In the genomic region with DNA sequence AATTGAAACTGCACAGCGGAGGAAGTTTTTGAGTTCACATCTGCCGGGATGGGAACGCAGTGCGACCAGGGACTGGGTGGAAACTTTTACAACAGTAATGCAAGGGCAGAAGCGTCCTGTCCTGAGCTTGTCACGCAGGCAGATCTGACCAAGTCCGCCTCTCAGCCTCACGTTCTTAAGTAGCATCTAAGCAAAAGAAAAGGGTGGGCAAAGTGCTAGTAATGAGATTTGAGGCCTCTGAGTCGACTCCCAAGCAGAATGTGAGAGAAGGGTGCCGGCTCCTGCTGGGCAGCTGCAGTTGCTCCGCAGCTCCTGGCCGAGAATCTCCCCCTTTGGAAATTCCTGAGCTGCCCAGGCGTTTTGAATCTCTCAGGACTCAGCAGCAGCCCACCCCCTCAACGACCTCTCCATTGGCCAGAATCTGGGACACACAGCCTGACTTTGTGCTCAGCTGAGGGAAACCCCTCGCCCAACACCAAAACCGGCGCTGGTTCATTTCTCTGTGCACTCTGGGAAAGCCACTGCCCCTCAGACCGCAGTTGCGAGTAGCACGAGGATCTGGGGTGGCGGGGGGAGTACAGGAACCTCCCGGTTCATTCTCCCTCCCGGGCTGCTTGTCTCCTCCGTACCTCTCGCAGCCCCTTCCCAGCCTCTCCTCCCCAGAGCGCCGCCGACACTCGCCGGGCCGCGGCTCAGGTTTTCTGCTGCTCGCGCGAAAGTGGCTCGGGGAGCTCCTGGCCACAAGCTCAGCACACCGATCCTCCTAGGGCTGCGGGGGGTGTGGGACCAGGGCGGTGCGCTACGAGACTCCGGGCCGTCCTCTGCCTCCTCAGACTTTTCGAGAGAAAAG, we compare ENCODE assay signal across 7 cellular contexts. TPM values are rescaled to one million over a fixed set of nuclear protein-coding genes. Genes with fewer than 3 reads are reported as not detected.
A peak's percentile ranks its signal among the peaks of the same experiment; 100 is the strongest.
DNase-seq lines count a peak whose midpoint lies in the region; ATAC-seq and TF ChIP-seq lines count a peak whose summit lies in the region.

No MANE protein-coding gene starts in this region.

- H3K4me1 Mint-ChIP-seq in glutamatergic neuron (ENCODE audit: low read depth, unreplicated experiment), result peaks cover 12% of the 10 kb centered on the region

- H3K27me3 ChIP-seq in NT2/D1 (ENCODE audit: insufficient read depth, insufficient read length) (peaks cover 28% of the 10 kb centered on the region), parathyroid adenoma (ENCODE audit: control insufficient read depth, insufficient read depth, low read length) (no peaks in the 10 kb centered on the region), vagina (no peaks in the 10 kb centered on the region)

- peak overlapping the region; percentile 78 for H3K27ac ChIP-seq in parathyroid adenoma
- H3K27ac ChIP-seq in vagina, result peak overlapping the region; percentile 75

- peak overlapping the region; percentile 48 for H3K4me3 ChIP-seq in NT2/D1 (ENCODE audit: insufficient read length, low read depth)
- peak overlapping the region; percentile 76 for H3K4me3 ChIP-seq in parathyroid adenoma (ENCODE audit: low read depth, low read length)
- H3K4me3 ChIP-seq in vagina, result peak overlapping the region; percentile 57 to 74

- no peaks in the 10 kb centered on the region for H3K79me2 ChIP-seq in parathyroid adenoma

- DNase-seq in NT2/D1 (ENCODE audit: low read depth, low spot score) (no peak), activated gamma-delta T cell (lab: John Stamatoyannopoulos, UW) (peak; percentile 32), glutamatergic neuron (peak; percentile 40), vagina (ENCODE audit: extremely low spot score in 2 of 2) (peak in 1 of 2 donors; percentile 89)

- peak; percentile 61 for ATAC-seq in GM18517 (IDR thresholded peaks at IDR 0.05; ENCODE audit: unreplicated experiment)
- ATAC-seq in HG02759 (IDR thresholded peaks at IDR 0.05; ENCODE audit: unreplicated experiment), result peak; percentile 68

- H3K36me3 ChIP-seq in NT2/D1 (ENCODE audit: insufficient read depth, insufficient read length, low read length), result peaks cover 22% of the 10 kb centered on the region
- H3K36me3 ChIP-seq in parathyroid adenoma (ENCODE audit: control insufficient read depth, insufficient read depth, low read length), result no peaks in the 10 kb centered on the region
- no peaks in the 10 kb centered on the region for H3K36me3 ChIP-seq in vagina

- H3K4me3 Mint-ChIP-seq in glutamatergic neuron (ENCODE audit: unreplicated experiment), result peak overlapping the region; percentile 91

- H3K27me3 Mint-ChIP-seq in glutamatergic neuron (ENCODE audit: unreplicated experiment), result peaks cover 15% of the 10 kb centered on the region

- peak overlapping the region; percentile 81 for H3K4me2 ChIP-seq in parathyroid adenoma (ENCODE audit: low read length)

- H3K9me3 ChIP-seq in NT2/D1 (ENCODE audit: insufficient read depth, low read length) (no peaks in the 10 kb centered on the region), parathyroid adenoma (ENCODE audit: control insufficient read depth, low read length) (no peaks in the 10 kb centered on the region), vagina (no peaks in the 10 kb centered on the region)

- peaks cover 7% of the 10 kb centered on the region for H3K9me3 Mint-ChIP-seq in glutamatergic neuron (ENCODE audit: unreplicated experiment)

- H3K9ac ChIP-seq in NT2/D1 (ENCODE audit: insufficient read length, low read depth), result peak overlapping the region; percentile 81
- H3K9ac ChIP-seq in parathyroid adenoma, result no peak overlapping the region

- intact Hi-C loops in vagina (cut with DNase I), result no loop called here

- H3K4me1 ChIP-seq in NT2/D1 (ENCODE audit: insufficient read depth, insufficient read length) (no peaks in the 10 kb centered on the region), parathyroid adenoma (no peaks in the 10 kb centered on the region), vagina (peaks cover 33% of the 10 kb centered on the region)

- H3K27ac Mint-ChIP-seq in glutamatergic neuron (ENCODE audit: unreplicated experiment), result no peak overlapping the region

- H3K36me3 Mint-ChIP-seq in glutamatergic neuron (ENCODE audit: unreplicated experiment), result no peaks in the 10 kb centered on the region

- TF ChIP-seq CTCF in glutamatergic neuron (IDR thresholded peaks at IDR 0.05; ENCODE audit: partially characterized antibody, unreplicated experiment), result no peak
- no peak for TF ChIP-seq CTCF in parathyroid adenoma (IDR thresholded peaks at IDR 0.05)
- TF ChIP-seq CTCF in vagina (IDR thresholded peaks at IDR 0.05), result no peak

- no peak for TF ChIP-seq POLR2A in vagina (IDR thresholded peaks at IDR 0.05)

- H2AFZ ChIP-seq in parathyroid adenoma, result peak overlapping the region; percentile 71

RNA-seq across cellular contexts. Expression of gene S1PR1, which starts 0.9 kb away (rescaled TPM):
- not detected for total RNA-seq in glutamatergic neuron (ENCODE audit: unreplicated experiment)
- 58.4 TPM for total RNA-seq in vagina

Comparison
In these comparisons a context has a peak if more than half of its experiments do, and no peak if none do; other contexts are left out.
1. RNA of gene S1PR1, which starts 0.9 kb away (total RNA-seq): 58.4 TPM in vagina (single experiment); not detected in glutamatergic neuron (single experiment); every median in the first group is over 10 times any median in the second.
2. Peak in every context shown above with its lines, with median percentiles within 50 percentile points of each other: H3K4me3 ChIP-seq.